9 cellular contexts compared by ENCODE assay signal in the genomic region with DNA sequence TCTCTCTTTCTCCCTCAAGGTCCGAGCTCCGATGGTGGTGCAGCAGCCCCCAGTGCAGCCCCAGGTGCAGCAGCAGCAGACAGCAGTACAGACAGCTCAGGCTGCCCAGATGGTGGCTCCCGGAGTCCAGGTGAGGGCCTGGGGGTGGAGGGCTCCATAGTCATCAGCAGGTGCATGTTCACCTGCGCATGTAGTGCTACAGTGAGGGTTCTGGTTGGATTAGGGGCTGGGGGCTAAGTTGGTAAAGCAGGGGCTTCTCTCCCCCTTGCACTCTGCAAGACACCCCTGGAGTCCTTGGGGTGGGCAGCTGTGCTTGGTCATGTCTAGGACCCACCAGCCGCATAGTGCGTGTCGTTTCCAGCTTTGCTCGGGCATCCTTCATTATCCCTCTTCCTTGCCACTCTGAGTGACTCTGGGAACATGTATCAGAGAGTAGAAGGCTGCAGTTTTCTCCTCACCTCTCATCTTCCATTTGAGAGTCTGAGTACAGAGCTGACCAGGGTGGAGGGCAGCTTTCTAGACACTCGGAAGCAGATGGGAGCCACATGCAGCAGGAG.
DNase-seq lines count a peak whose midpoint lies in the region; ATAC-seq and TF ChIP-seq lines count a peak whose summit lies in the region.
"Had no signal": no experiment of that assay in that cellular context is flagged by ENCODE, and none has a peak within 500 bp of the region (broad histone marks: within the 10 kb centered on the region; RNA-seq: fewer than 3 reads in every experiment).

No MANE protein-coding gene starts in this region.

- H3K4me1 ChIP-seq in CD8-positive, alpha-beta memory T cell (ENCODE audit: insufficient read depth, low read length): peaks cover 89% of the 10 kb centered on the region
- H3K4me1 ChIP-seq in heart right ventricle: peaks cover 11 to 75% (median 31%) of the 10 kb centered on the region in 9 donors
- H3K4me1 ChIP-seq in skeletal muscle satellite cell (ENCODE audit: control insufficient read depth, insufficient read depth, low read length): peaks cover 54% of the 10 kb centered on the region

- intact Hi-C loops in activated CD4-positive, alpha-beta memory T cell treated with anti-CD3 and anti-CD28 coated beads for 36 hours (cut with micrococcal nuclease): loop anchor here (2.0 kb wide), 1 partner anchor 18 kb away; no protein-coding TSS in a partner anchor
- intact Hi-C loops in heart right ventricle (cut with DNase I): loop anchor here in 6 of 10 donors (5.0 to 10.0 kb wide), 5 partner anchors 61 to 151 kb away; a partner anchor contains a TSS
- intact Hi-C loops in head of caudate nucleus (cut with DNase I): no loop called here

- H3K4me1 Mint-ChIP-seq in CD8-positive, alpha-beta memory T cell: peaks cover 87 to 96% (median 93%) of the 10 kb centered on the region in 3 donors
- H3K4me1 Mint-ChIP-seq in activated CD4-positive, alpha-beta memory T cell treated with anti-CD3 and anti-CD28 coated beads for 36 hours (ENCODE audit: low read depth): peaks cover 81% of the 10 kb centered on the region

- H3K27me3 Mint-ChIP-seq in CD8-positive, alpha-beta memory T cell: peaks cover 0 to 3% of the 10 kb centered on the region in 2 donors
- H3K27me3 Mint-ChIP-seq in activated CD4-positive, alpha-beta memory T cell treated with anti-CD3 and anti-CD28 coated beads for 36 hours: no peaks in the 10 kb centered on the region

- peak overlapping the region; percentile 44 for H3K9ac ChIP-seq in skeletal muscle satellite cell (ENCODE audit: low read depth, low read length)

- no peaks in the 10 kb centered on the region for H3K9me3 Mint-ChIP-seq in CD8-positive, alpha-beta memory T cell
- H3K9me3 Mint-ChIP-seq in activated CD4-positive, alpha-beta memory T cell treated with anti-CD3 and anti-CD28 coated beads for 36 hours: no peaks in the 10 kb centered on the region

- WGBS in heart right ventricle, 2 donors: 84 to 89% methylated on average over 9 of the region's 9 CpGs

- H3K4me2 ChIP-seq in skeletal muscle satellite cell (ENCODE audit: low read length): peak overlapping the region; percentile 58

- DNase-seq in CD8-positive, alpha-beta memory T cell: no peak
- no peak for DNase-seq in activated CD4-positive, alpha-beta memory T cell treated with anti-CD3 and anti-CD28 coated beads for 36 hours
- DNase-seq in heart right ventricle (no peak), head of caudate nucleus (no peak), hepatic stellate cell (ENCODE audit: low spot score) (no peak), SKM-1 treated with dmso at 0.1 percent for 144 hours (lab: John Stamatoyannopoulos, UW; ENCODE audit: unreplicated experiment) (no peak)
- DNase-seq: hippocampal formation had no signal

- H3K27ac Mint-ChIP-seq in CD8-positive, alpha-beta memory T cell: peak overlapping the region; percentile 94 to 100 (median 99)
- peak overlapping the region; percentile 72 for H3K27ac Mint-ChIP-seq in activated CD4-positive, alpha-beta memory T cell treated with anti-CD3 and anti-CD28 coated beads for 36 hours

- ATAC-seq in heart right ventricle (peak in 1 of 8 donors; percentile 27), GM21619 (IDR thresholded peaks at IDR 0.05; ENCODE audit: unreplicated experiment) (no peak)

- CTCF ChIA-PET in CD8-positive, alpha-beta memory T cell (lab: Charles Lee): interaction anchor here (1.2 to 12.6 kb wide), 9 partner anchors 10 to 276 kb away, joined by 3 to 389 read pairs (median 5); no protein-coding TSS in a partner anchor
- CTCF ChIA-PET in activated CD4-positive, alpha-beta memory T cell treated with anti-CD3 and anti-CD28 coated beads for 36 hours (lab: Charles Lee): interaction anchor here (0.8 to 11.7 kb wide), 6 partner anchors 15 to 150 kb away, joined by 3 to 292 read pairs (median 6); a partner anchor contains a TSS

- peaks cover 19 to 92% (median 21%) of the 10 kb centered on the region in 3 donors for H3K36me3 Mint-ChIP-seq in CD8-positive, alpha-beta memory T cell
- peaks cover 70% of the 10 kb centered on the region for H3K36me3 Mint-ChIP-seq in activated CD4-positive, alpha-beta memory T cell treated with anti-CD3 and anti-CD28 coated beads for 36 hours

- no peak for TF ChIP-seq CTCF in heart right ventricle (IDR thresholded peaks at IDR 0.05)

- H3K36me3 ChIP-seq in CD8-positive, alpha-beta memory T cell (ENCODE audit: insufficient read depth, low read length): peaks cover 64% of the 10 kb centered on the region
- H3K36me3 ChIP-seq in heart right ventricle (peaks cover 0 to 100% (median 55%) of the 10 kb centered on the region in 9 donors), skeletal muscle satellite cell (ENCODE audit: insufficient read depth, low read length) (peaks cover 78% of the 10 kb centered on the region)

- no peaks in the 10 kb centered on the region for H3K9me3 ChIP-seq in CD8-positive, alpha-beta memory T cell (ENCODE audit: low read length)
- no peaks in the 10 kb centered on the region for H3K9me3 ChIP-seq in heart right ventricle
- no peaks in the 10 kb centered on the region for H3K9me3 ChIP-seq in skeletal muscle satellite cell (replicated peaks; ENCODE audit: low read length)

- H3K4me3 ChIP-seq in CD8-positive, alpha-beta memory T cell (ENCODE audit: low read length): peak overlapping the region; percentile 57
- no peak overlapping the region for H3K4me3 ChIP-seq in heart right ventricle
- peak overlapping the region; percentile 4 for H3K4me3 ChIP-seq in skeletal muscle satellite cell (ENCODE audit: low read length)

- H3K27me3 ChIP-seq in CD8-positive, alpha-beta memory T cell (ENCODE audit: insufficient read depth, low read length, poor library complexity, severe bottlenecking): no peaks in the 10 kb centered on the region
- H3K27me3 ChIP-seq in heart right ventricle (no peaks in the 10 kb centered on the region), skeletal muscle satellite cell (ENCODE audit: control insufficient read depth, insufficient read depth, low read length) (no peaks in the 10 kb centered on the region)

- POLR2A ChIA-PET in CD8-positive, alpha-beta memory T cell (lab: Charles Lee): interaction anchor here (1.8 to 10.7 kb wide), 4 partner anchors 15 to 105 kb away, joined by 7 to 226 read pairs (median 16); a partner anchor contains a TSS
- POLR2A ChIA-PET in activated CD4-positive, alpha-beta memory T cell treated with anti-CD3 and anti-CD28 coated beads for 36 hours (lab: Charles Lee): interaction anchor here (0.8 to 2.0 kb wide), 5 partner anchors 11 to 73 kb away, joined by 3 to 10 read pairs (median 3); a partner anchor contains a TSS

- H3K27ac ChIP-seq in CD8-positive, alpha-beta memory T cell (ENCODE audit: low read depth, low read length): peak overlapping the region; percentile 26
- peak overlapping the region in 6 of 10 donors; percentile 5 to 58 (median 28) for H3K27ac ChIP-seq in heart right ventricle

- H3K4me3 Mint-ChIP-seq in CD8-positive, alpha-beta memory T cell: peak overlapping the region; percentile 86 to 92 (median 89)
- no peak overlapping the region for H3K4me3 Mint-ChIP-seq in activated CD4-positive, alpha-beta memory T cell treated with anti-CD3 and anti-CD28 coated beads for 36 hours

Comparison
In these comparisons a context has a peak if more than half of its experiments do, and no peak if none do; other contexts are left out.
1. H3K4me3 ChIP-seq: peak in CD8-positive, alpha-beta memory T cell (single experiment) and skeletal muscle satellite cell (single experiment); none in heart right ventricle (0 of 10).